In the genomic region with DNA sequence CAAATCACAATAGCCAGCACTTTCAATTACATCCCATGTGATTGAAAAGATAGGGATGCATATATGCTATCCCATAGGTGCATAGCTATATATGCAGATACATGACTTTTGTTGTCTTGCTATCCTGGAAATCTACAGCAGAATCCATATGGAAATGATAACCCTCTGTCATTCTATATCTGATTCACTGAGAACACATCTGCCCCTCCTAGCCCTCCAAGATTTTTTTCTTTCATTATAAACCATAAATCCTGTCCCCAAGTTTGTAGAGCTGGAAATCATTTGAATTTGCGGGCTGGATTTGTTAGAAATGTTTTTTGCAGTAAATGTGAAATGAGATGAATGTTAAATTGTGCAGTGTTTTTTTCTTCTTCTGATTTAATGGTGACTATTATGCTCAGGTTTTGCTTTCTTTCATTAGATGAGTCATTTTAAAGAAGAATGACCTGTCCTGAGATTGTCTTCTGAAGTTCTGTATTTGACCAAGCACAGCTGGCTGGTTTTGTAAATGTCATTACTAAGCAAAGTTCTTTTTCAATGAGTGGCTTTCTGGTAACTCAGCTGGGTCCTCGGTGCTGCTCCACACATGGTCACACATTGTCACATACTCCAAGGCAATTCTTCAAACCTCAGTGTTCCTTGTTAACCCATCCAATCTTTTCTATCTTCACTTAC, we compare ENCODE assay signal across 15 cellular contexts. TPM values are rescaled to one million over a fixed set of nuclear protein-coding genes. Genes with fewer than 3 reads are reported as not detected.
DNase-seq lines count a peak whose midpoint lies in the region; ATAC-seq and TF ChIP-seq lines count a peak whose summit lies in the region.
"Had no signal": no experiment of that assay in that cellular context is flagged by ENCODE, and none has a peak within 500 bp of the region (broad histone marks: within the 10 kb centered on the region; RNA-seq: fewer than 3 reads in every experiment).

No MANE protein-coding gene starts in this region.

- CTCF ChIA-PET in PC-3 (lab: Charles Lee), result interaction anchor here (0.7 kb wide), 1 partner anchor 80 kb away, joined by 3 read pairs; no protein-coding TSS in a partner anchor

- BruUV-seq in PC-3 (replicated peaks; lab: Mats Ljungman, UMichigan), result no TSS peak

- H3K9me2 ChIP-seq in PC-3 (replicated peaks; ENCODE audit: low read length), result no peaks in the 10 kb centered on the region

- POLR2A ChIA-PET in PC-3 (lab: Charles Lee; ENCODE audit: unreplicated experiment), result no interaction called here

- no peak for TF ChIP-seq CTCF in PC-3 (conservative IDR thresholded peaks at IDR 0.05; ENCODE audit: low read depth, low read length)
- no peak for TF ChIP-seq CTCF in fibroblast of mammary gland (conservative IDR thresholded peaks at IDR 0.05; ENCODE audit: control insufficient read depth, insufficient read depth, low read depth, low read length)
- no peak for TF ChIP-seq CTCF in WERI-Rb-1 (IDR thresholded peaks at IDR 0.05; ENCODE audit: low read depth, low read length)
- TF ChIP-seq CTCF in GM20000 (IDR thresholded peaks at IDR 0.05; ENCODE audit: extremely low read depth, missing control alignments), result no peak

- intact Hi-C loops in PC-3 (cut with micrococcal nuclease) (no loop called here), left ventricle myocardium superior (cut with micrococcal nuclease) (no loop called here)

- H3K9ac ChIP-seq in PC-3 (ENCODE audit: low read length), result no peak overlapping the region

- peak; percentile 74 for ATAC-seq in GM21786 (IDR thresholded peaks at IDR 0.05; ENCODE audit: unreplicated experiment)
- peak; percentile 64 for ATAC-seq in PC-3
- no peak for ATAC-seq in left ventricle myocardium superior

- H3K27ac ChIP-seq in PC-3 (ENCODE audit: low read length) (peak overlapping the region; percentile 8; the same call in 1 of the 2 replicates), WERI-Rb-1 (no peak overlapping the region)
- H3K27ac ChIP-seq: ascending aorta had no signal

- H3K9me3 ChIP-seq in PC-3 (ENCODE audit: low read length) (no peaks in the 10 kb centered on the region), WERI-Rb-1 (ENCODE audit: severe bottlenecking) (peaks cover 8% of the 10 kb centered on the region)
- H3K9me3 ChIP-seq: ascending aorta had no signal

- DNase-seq in AG20443 (ENCODE audit: low spot score) (peak; percentile 33), PC-3 (peak; percentile 70), fibroblast of mammary gland (ENCODE audit: low read depth) (peak; percentile 77), foreskin melanocyte (no peak), WERI-Rb-1 (no peak), GM20000 (ENCODE audit: low spot score) (no peak), left ventricle myocardium superior (no peak)
- DNase-seq: ACHN; activated CD4-positive, alpha-beta T cell treated with anti-CD3 and anti-CD28 coated beads, Interleukin-2, amount 50 U/mL, for 48 hours; NCI-H1694 treated with DMSO at 0.1 percent for 48 hours; NCI-H69; SIG-M5; small intestine had no signal

- H3K79me2 ChIP-seq in PC-3 (ENCODE audit: low read length), result no peaks in the 10 kb centered on the region

- no peaks in the 10 kb centered on the region for H3F3A ChIP-seq in PC-3 (ENCODE audit: low read length, unreplicated experiment)

- no peak overlapping the region for H2AFZ ChIP-seq in PC-3 (ENCODE audit: low read length)

- peak overlapping the region; percentile 38 for H3K4me2 ChIP-seq in PC-3 (ENCODE audit: low read length)

- peaks cover 22% of the 10 kb centered on the region for H3K4me1 ChIP-seq in PC-3 (ENCODE audit: insufficient read depth, low read length)
- H3K4me1 ChIP-seq: ascending aorta had no signal

- H3K27me3 ChIP-seq in PC-3 (ENCODE audit: low read length), result no peaks in the 10 kb centered on the region
- H3K27me3 ChIP-seq in WERI-Rb-1 (ENCODE audit: insufficient read depth, low read depth, severe bottlenecking), result no peaks in the 10 kb centered on the region
- H3K27me3 ChIP-seq: ascending aorta had no signal

- no peak overlapping the region for H3K4me3 ChIP-seq in PC-3 (ENCODE audit: low read length)
- no peak overlapping the region for H3K4me3 ChIP-seq in fibroblast of mammary gland (ENCODE audit: control insufficient read depth, low read depth, low read length)
- no peak overlapping the region for H3K4me3 ChIP-seq in WERI-Rb-1 (ENCODE audit: low read depth, low read length)
- H3K4me3 ChIP-seq: ascending aorta had no signal

- no peaks in the 10 kb centered on the region for H3K36me3 ChIP-seq in PC-3 (ENCODE audit: low read depth, low read length)
- no peaks in the 10 kb centered on the region for H3K36me3 ChIP-seq in WERI-Rb-1
- H3K36me3 ChIP-seq: ascending aorta had no signal

- no peaks in the 10 kb centered on the region for H4K20me1 ChIP-seq in PC-3 (ENCODE audit: low read length)

RNA-seq across cellular contexts. Expression of a gene that starts 25.4 kb away (rescaled TPM):
- 10.3 and 14.2 TPM in 2 replicates for total RNA-seq in PC-3 (2014; rRNA removed)
- 7.5 TPM for total RNA-seq in left ventricle myocardium superior

Comparison
In these comparisons a context has a peak if more than half of its experiments do, and no peak if none do; other contexts are left out.
1. DNase-seq: peak in AG20443 (single experiment), PC-3 (single experiment) and fibroblast of mammary gland (single experiment); none in foreskin melanocyte (single experiment), WERI-Rb-1 (single experiment), GM20000 (single experiment) and left ventricle myocardium superior (single experiment).